Comparison of ENCODE assay signal across 32 cellular contexts in genomic region chr19:2845107-2845506, GRCh38. TPM values are rescaled to one million over a fixed set of nuclear protein-coding genes. Genes with fewer than 3 reads are reported as not detected.
"Had no signal": no experiment of that assay in that cellular context is flagged by ENCODE, and none has a peak within 500 bp of the region (broad histone marks: within the 10 kb centered on the region; RNA-seq: fewer than 3 reads in every experiment).

No MANE protein-coding gene starts in this region.

- H3K9me3 Mint-ChIP-seq: activated naive CD4-positive, alpha-beta T cell treated with anti-CD3 and anti-CD28 coated beads, Interleukin-2, amount 50 U/mL, for 24 hours; effector memory CD8-positive, alpha-beta T cell had no signal

- ATAC-seq: activated CD4-positive, alpha-beta T cell treated with anti-CD3 and anti-CD28 coated beads for 36 hours; activated CD8-positive, alpha-beta memory T cell treated with anti-CD3 and anti-CD28 coated beads, Interleukin-2, amount 10 ng/mL, durations not matched to agents 7 days and 5 days; activated CD8-positive, alpha-beta T cell treated with anti-CD3 and anti-CD28 coated beads, Interleukin-2, amount 10 ng/mL, durations not matched to agents 7 days and 5 days; activated naive CD8-positive, alpha-beta T cell treated with anti-CD3 and anti-CD28 coated beads, Interleukin-2, amount 50 U/mL, for 24 hours; body of pancreas; effector memory CD8-positive, alpha-beta T cell; esophagus mucosa had no signal

- DNase-seq: activated CD4-positive, alpha-beta memory T cell treated with anti-CD3 and anti-CD28 coated beads for 36 hours; activated CD4-positive, alpha-beta T cell treated with anti-CD3 and anti-CD28 coated beads for 36 hours; activated CD4-positive, alpha-beta T cell treated with anti-CD3 and anti-CD28 coated beads, Interleukin-2, amount 10 ng/mL, durations not matched to agents 24 days and 14 days; activated CD4-positive, CD25-positive, alpha-beta regulatory T cell; activated CD4-positive, CD25-positive, alpha-beta regulatory T cell treated with anti-CD3 and anti-CD28 coated beads, Interleukin-2, amount 50 U/mL, for 72 hours; activated CD8-positive, alpha-beta memory T cell treated with anti-CD3 and anti-CD28 coated beads, Interleukin-2, amount 10 ng/mL, durations not matched to agents 7 days and 5 days; activated CD8-positive, alpha-beta memory T cell treated with anti-CD3 and anti-CD28 coated beads, Interleukin-2, amount 50 U/mL, for 4 hours; activated CD8-positive, alpha-beta T cell treated with anti-CD3 and anti-CD28 coated beads, Interleukin-2, amount 10 ng/mL, durations not matched to agents 7 days and 5 days; activated effector memory CD4-positive, alpha-beta T cell treated with anti-CD3 and anti-CD28 coated beads, Interleukin-2, amount 50 U/mL, for 16 hours; activated naive CD4-positive, alpha-beta T cell treated with anti-CD3 and anti-CD28 coated beads for 36 hours; activated naive CD8-positive, alpha-beta T cell treated with anti-CD3 and anti-CD28 coated beads for 36 hours; activated naive CD8-positive, alpha-beta T cell treated with anti-CD3 and anti-CD28 coated beads, Interleukin-2, amount 50 U/mL, for 24 hours; activated T-cell treated with anti-CD3 and anti-CD28 coated beads, Interleukin-2, amount 50 U/mL, for 1 hour; activated T-cell treated with anti-CD3 and anti-CD28 coated beads, Interleukin-2, amount 50 U/mL, for 48 hours; anterior cingulate cortex; body of pancreas; caudate nucleus; cortex of kidney; dermis blood vessel endothelial cell; effector CD4-positive, alpha-beta T cell; effector memory CD8-positive, alpha-beta T cell; foreskin fibroblast; glutamatergic neuron; heart left ventricle; T-helper 2 cell had no signal

- H3K27me3 ChIP-seq: body of pancreas, heart left ventricle had no signal

- H3K4me1 Mint-ChIP-seq: activated CD4-positive, alpha-beta T cell treated with anti-CD3 and anti-CD28 coated beads, Interleukin-2, amount 10 ng/mL, durations not matched to agents 24 days and 14 days had no signal

- H3K9me3 ChIP-seq: body of pancreas had no signal

- H3K27me3 Mint-ChIP-seq: activated CD4-positive, alpha-beta memory T cell treated with anti-CD3 and anti-CD28 coated beads for 36 hours; activated CD4-positive, alpha-beta T cell treated with anti-CD3 and anti-CD28 coated beads for 36 hours; activated CD8-positive, alpha-beta memory T cell treated with anti-CD3 and anti-CD28 coated beads, Interleukin-2, amount 10 ng/mL, durations not matched to agents 7 days and 5 days; activated naive CD4-positive, alpha-beta T cell treated with anti-CD3 and anti-CD28 coated beads, Interleukin-2, amount 50 U/mL, for 24 hours; activated naive CD8-positive, alpha-beta T cell treated with anti-CD3 and anti-CD28 coated beads for 36 hours; activated naive CD8-positive, alpha-beta T cell treated with anti-CD3 and anti-CD28 coated beads, Interleukin-2, amount 50 U/mL, for 24 hours; effector memory CD8-positive, alpha-beta T cell had no signal

- H3K27ac Mint-ChIP-seq: activated CD4-positive, alpha-beta memory T cell treated with anti-CD3 and anti-CD28 coated beads for 36 hours; activated CD4-positive, alpha-beta T cell treated with anti-CD3 and anti-CD28 coated beads for 36 hours; activated CD4-positive, alpha-beta T cell treated with anti-CD3 and anti-CD28 coated beads, Interleukin-2, amount 10 ng/mL, durations not matched to agents 24 days and 14 days; activated CD8-positive, alpha-beta memory T cell treated with anti-CD3 and anti-CD28 coated beads, Interleukin-2, amount 10 ng/mL, durations not matched to agents 7 days and 5 days; activated CD8-positive, alpha-beta T cell treated with anti-CD3 and anti-CD28 coated beads, Interleukin-2, amount 10 ng/mL, durations not matched to agents 7 days and 5 days; activated naive CD4-positive, alpha-beta T cell treated with anti-CD3 and anti-CD28 coated beads for 36 hours; activated naive CD4-positive, alpha-beta T cell treated with anti-CD3 and anti-CD28 coated beads, Interleukin-2, amount 50 U/mL, for 24 hours; activated naive CD8-positive, alpha-beta T cell treated with anti-CD3 and anti-CD28 coated beads for 36 hours; activated naive CD8-positive, alpha-beta T cell treated with anti-CD3 and anti-CD28 coated beads, Interleukin-2, amount 50 U/mL, for 24 hours; activated T-helper 1 cell treated with anti-CD3 and anti-CD28 coated beads, Interleukin-12 subunit alpha, Interleukin-12 subunit beta, Interleukin-2, Interleukin-4 antibody, amounts not matched to agents 30 ng/mL and 10 ng/mL and 1 ng/mL, durations not matched to agents 14 hours and 24 hours and 36 hours; activated T-helper 2 cell treated with anti-CD3 and anti-CD28 coated beads, Interferon-gamma antibody, Interleukin-2, Interleukin-4, amounts not matched to agents 10 μg/mL and 5 μg/mL and 100 μg/mL, durations not matched to agents 14 hours and 24 hours and 36 hours; effector memory CD8-positive, alpha-beta T cell had no signal

- H3K27ac ChIP-seq: body of pancreas had no signal

- H3K4me3 Mint-ChIP-seq: activated CD4-positive, alpha-beta memory T cell treated with anti-CD3 and anti-CD28 coated beads for 36 hours; activated CD4-positive, alpha-beta T cell treated with anti-CD3 and anti-CD28 coated beads for 36 hours; activated CD4-positive, alpha-beta T cell treated with anti-CD3 and anti-CD28 coated beads, Interleukin-2, amount 10 ng/mL, durations not matched to agents 24 days and 14 days; activated CD8-positive, alpha-beta memory T cell treated with anti-CD3 and anti-CD28 coated beads, Interleukin-2, amount 10 ng/mL, durations not matched to agents 7 days and 5 days; activated CD8-positive, alpha-beta T cell treated with anti-CD3 and anti-CD28 coated beads, Interleukin-2, amount 10 ng/mL, durations not matched to agents 7 days and 5 days; activated naive CD4-positive, alpha-beta T cell treated with anti-CD3 and anti-CD28 coated beads for 36 hours; activated naive CD4-positive, alpha-beta T cell treated with anti-CD3 and anti-CD28 coated beads, Interleukin-2, amount 50 U/mL, for 24 hours; activated naive CD8-positive, alpha-beta T cell treated with anti-CD3 and anti-CD28 coated beads for 36 hours; activated naive CD8-positive, alpha-beta T cell treated with anti-CD3 and anti-CD28 coated beads, Interleukin-2, amount 50 U/mL, for 24 hours; activated T-helper 1 cell treated with anti-CD3 and anti-CD28 coated beads, Interleukin-12 subunit alpha, Interleukin-12 subunit beta, Interleukin-2, Interleukin-4 antibody, amounts not matched to agents 30 ng/mL and 10 ng/mL and 1 ng/mL, durations not matched to agents 14 hours and 24 hours and 36 hours; effector memory CD8-positive, alpha-beta T cell had no signal

- H3K4me3 ChIP-seq: body of pancreas, heart left ventricle had no signal

RNA-seq across cellular contexts. Expression of gene ZNF556, which starts 22.0 kb away (rescaled TPM):
- total RNA-seq: activated CD4-positive, alpha-beta memory T cell treated with anti-CD3 and anti-CD28 coated beads for 36 hours; activated CD4-positive, alpha-beta T cell treated with anti-CD3 and anti-CD28 coated beads for 36 hours; activated CD4-positive, alpha-beta T cell treated with anti-CD3 and anti-CD28 coated beads, Interleukin-2, amount 10 ng/mL, durations not matched to agents 24 days and 14 days; activated CD8-positive, alpha-beta memory T cell treated with anti-CD3 and anti-CD28 coated beads for 36 hours; activated CD8-positive, alpha-beta memory T cell treated with anti-CD3 and anti-CD28 coated beads, Interleukin-2, amount 10 ng/mL, durations not matched to agents 7 days and 5 days; activated CD8-positive, alpha-beta T cell treated with anti-CD3 and anti-CD28 coated beads, Interleukin-2, amount 10 ng/mL, durations not matched to agents 7 days and 5 days; activated naive CD4-positive, alpha-beta T cell treated with anti-CD3 and anti-CD28 coated beads for 36 hours; activated naive CD8-positive, alpha-beta T cell treated with anti-CD3 and anti-CD28 coated beads for 36 hours; activated T-helper 1 cell treated with anti-CD3 and anti-CD28 coated beads, Interleukin-12 subunit alpha, Interleukin-12 subunit beta, Interleukin-2, Interleukin-4 antibody, amounts not matched to agents 30 ng/mL and 10 ng/mL and 1 ng/mL, durations not matched to agents 14 hours and 24 hours and 36 hours; activated T-helper 2 cell treated with anti-CD3 and anti-CD28 coated beads, Interferon-gamma antibody, Interleukin-2, Interleukin-4, amounts not matched to agents 10 μg/mL and 5 μg/mL and 100 μg/mL, durations not matched to agents 14 hours and 24 hours and 36 hours; body of pancreas; chondrocyte; T-helper 1 cell treated with Interleukin-12 subunit alpha and Interleukin-12 subunit beta and Interleukin-4 antibody, amounts not matched to agents 30 ng/mL and 1 ng/mL, for 36 hours had no signal
- polyA plus RNA-seq: heart left ventricle had no signal
